27 cellular contexts compared by ENCODE assay signal in the genomic region with DNA sequence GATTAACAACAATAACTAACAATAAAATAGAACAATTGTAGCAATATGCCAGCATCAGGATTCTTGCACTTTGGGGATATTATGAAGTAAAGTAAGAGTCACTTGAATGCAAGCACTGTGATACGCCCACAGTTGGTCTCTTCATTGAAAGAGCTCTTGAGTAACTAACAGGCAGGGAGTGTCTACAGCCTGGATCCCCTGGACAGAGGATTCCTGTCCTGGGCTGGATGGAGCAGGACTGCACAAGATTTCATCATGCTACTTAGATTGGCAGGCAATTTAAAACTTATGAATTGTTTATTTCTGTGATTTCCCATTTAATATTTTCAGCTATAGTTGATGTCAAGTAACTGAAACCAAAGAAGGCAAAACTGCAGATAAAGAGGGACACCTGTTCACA. TPM values are rescaled to one million over a fixed set of nuclear protein-coding genes. Genes with fewer than 3 reads are reported as not detected.
"Had no signal": no experiment of that assay in that cellular context is flagged by ENCODE, and none has a peak within 500 bp of the region (broad histone marks: within the 10 kb centered on the region; RNA-seq: fewer than 3 reads in every experiment).

No MANE protein-coding gene starts in this region.

- H3K27me3 ChIP-seq: MG63 had no signal

- DNase-seq: IMR-90; Karpas-422; KG1; MG63; NCI-H1092; NCI-H1105 treated with DMSO at 0.1 percent for 48 hours; NCI-H1417 treated with DMSO at 0.1 percent for 48 hours; NCI-H146; NCI-H1694 treated with DMSO at 0.1 percent for 48 hours; NCI-H1930; NCI-H2107; NCI-H2171 treated with DMSO at 0.1 percent for 48 hours; NCI-H2227 treated with DMSO at 0.1 percent for 48 hours; NCI-H524; NCI-H526 treated with DMSO at 0.1 percent for 48 hours; NCI-H748 treated with DMSO at 0.1 percent for 48 hours; NK-92 treated with Interleukin-12 subunit alpha and Interleukin-12 subunit beta, amount 100 ng/mL, for 24 hours; PC-3; SHP77; T-helper 1 cell had no signal

- H3K36me3 ChIP-seq: MG63 had no signal

- H3K4me3 ChIP-seq: MG63 had no signal

- H3K27ac ChIP-seq: RWPE1 had no signal

- ATAC-seq: HepG2, Panc1, PC-3, SK-N-SH treated with all-trans-retinoic acid at 6 μM for 48 hours had no signal

RNA-seq across cellular contexts. Expression of a gene that starts 13.7 kb away (rescaled TPM):
- total RNA-seq: HepG2, HT1080, IMR-90, NCI-H460, OCI-LY7, PC-3 had no signal
- polyA plus RNA-seq: HepG2, IMR-90 had no signal

RNA-seq across cellular contexts. Expression of a gene that starts 18.7 kb away (rescaled TPM):
- total RNA-seq: HepG2, HT1080, IMR-90, NCI-H460, OCI-LY7, PC-3 had no signal
- polyA plus RNA-seq: HepG2, IMR-90 had no signal

RNA-seq across cellular contexts. Expression of a gene that starts 23.9 kb away (rescaled TPM):
- total RNA-seq: HepG2, HT1080, IMR-90, NCI-H460, OCI-LY7, PC-3 had no signal
- polyA plus RNA-seq: HepG2, IMR-90 had no signal

RNA-seq across cellular contexts. Expression of a gene that starts 26.0 kb away (rescaled TPM):
- total RNA-seq: HepG2, HT1080, IMR-90, NCI-H460, OCI-LY7, PC-3 had no signal
- polyA plus RNA-seq: HepG2, IMR-90 had no signal

RNA-seq across cellular contexts. Expression of a gene that starts 28.4 kb away (rescaled TPM):
- total RNA-seq: HepG2, HT1080, IMR-90, NCI-H460, OCI-LY7, PC-3 had no signal
- polyA plus RNA-seq: HepG2, IMR-90 had no signal
